Comparison of ENCODE assay signal across 8 cellular contexts in genomic region chr7:151088019-151088855, GRCh38. TPM values are rescaled to one million over a fixed set of nuclear protein-coding genes. Genes with fewer than 3 reads are reported as not detected.
DNase-seq lines count a peak whose midpoint lies in the region; ATAC-seq, FAIRE-seq and TF ChIP-seq lines count a peak whose summit lies in the region.

No MANE protein-coding gene starts in this region.

- H2BK15ac ChIP-seq in H1 (ENCODE audit: low read length): 0 out of 2 replicates have a peak overlapping the region, but pooled peaks have one; percentile 53

- TF ChIP-seq RAD21 in H1 (IDR thresholded peaks at IDR 0.05 in 1 of 2, conservative IDR thresholded peaks at IDR 0.05 in 1 of 2; ENCODE audit: low read depth in 2 of 2, low read length in 2 of 2): no peak

- H3K27ac Mint-ChIP-seq in neural progenitor cell: no peak overlapping the region

- no peak overlapping the region for H2AFZ ChIP-seq in OCI-LY1 (ENCODE audit: low read length)
- H2AFZ ChIP-seq in H1 (ENCODE audit: low read length): no peak overlapping the region
- H2AFZ ChIP-seq in neural progenitor cell (replicated peaks): no peak overlapping the region

- TF ChIP-seq POLR2A in H1 (IDR thresholded peaks at IDR 0.05; ENCODE audit: control extremely low read depth in 1 of 2, low read depth in 2 of 2, low read length in 2 of 2): no peak

- TF ChIP-seq CTCF in OCI-LY1 (IDR thresholded peaks at IDR 0.05; ENCODE audit: low read length) (no peak), H1 (IDR thresholded peaks at IDR 0.05; ENCODE audit: control extremely low read depth in 1 of 3, insufficient read depth in 1 of 3, low read depth in 1 of 3, low read length in 3 of 3) (no peak), neural progenitor cell (IDR thresholded peaks at IDR 0.05) (no peak)

- 13% methylated on average over 16 of the region's 16 CpGs; no CpG with 5 or more reads in 1 of the 2 experiments for WGBS in H1 (ENCODE audit: extremely low coverage in 1 of 2, insufficient coverage in 1 of 2, insufficient read length in 1 of 2, insufficient replicate concordance in 2 of 2, low coverage in 1 of 2, low lambda C conversion rate in 2 of 2, missing lambda C conversion rate in 1 of 2), 2 experiments

- H3K9me3 ChIP-seq in OCI-LY1 (ENCODE audit: low read length) (no peaks in the 10 kb centered on the region), H1 (ENCODE audit: insufficient read depth in 2 of 2, low read depth in 1 of 2, low read length in 1 of 2) (no peaks in the 10 kb centered on the region), neural progenitor cell (ENCODE audit: low read depth) (no peaks in the 10 kb centered on the region)

- H3K18ac ChIP-seq in H1 (ENCODE audit: extremely low read depth, low read length): no peak overlapping the region

- CTCF ChIA-PET in H1 (lab: Charles Lee; ENCODE audit: partially characterized antibody): interaction anchor here (0.8 to 15.1 kb wide), 13 partner anchors 11 to 139 kb away, joined by 3 to 448 read pairs (median 4); partner anchors contain the start of genes ABCB8 and ABCF2

- peaks cover 42% of the 10 kb centered on the region for H3K4me1 Mint-ChIP-seq in neural progenitor cell

- H3K4ac ChIP-seq in H1 (replicated peaks; ENCODE audit: insufficient read length, low read depth, low read length): peak overlapping the region; percentile 32

- no peak overlapping the region for H2BK5ac ChIP-seq in H1 (ENCODE audit: low read depth, low read length)

- no peak overlapping the region for H3K56ac ChIP-seq in H1 (replicated peaks; ENCODE audit: insufficient read length, low read depth, low read length)

- H3K27ac ChIP-seq in OCI-LY1 (ENCODE audit: low read depth, low read length, poor library complexity, severe bottlenecking) (no peak overlapping the region), H1 (ENCODE audit: low read depth, low read length) (no peak overlapping the region), neural progenitor cell (no peak overlapping the region)

- H4K20me1 ChIP-seq in OCI-LY1 (ENCODE audit: insufficient read depth, low read length) (no peaks in the 10 kb centered on the region), H1 (replicated peaks in 1 of 2; ENCODE audit: control insufficient read depth in 1 of 2, insufficient read depth in 2 of 2, low read length in 2 of 2) (peaks cover 32 to 47% of the 10 kb centered on the region in 2 experiments), neural progenitor cell (ENCODE audit: low read depth) (peaks cover 64% of the 10 kb centered on the region)

- no peaks in the 10 kb centered on the region for H3K36me3 ChIP-seq in OCI-LY1 (ENCODE audit: insufficient read depth, low read length)
- no peaks in the 10 kb centered on the region for H3K36me3 ChIP-seq in H1 (ENCODE audit: control insufficient read depth in 2 of 4, insufficient read depth in 4 of 4, low read length in 3 of 4)
- H3K36me3 ChIP-seq in neural progenitor cell: no peaks in the 10 kb centered on the region

- H3K79me2 ChIP-seq in OCI-LY1 (ENCODE audit: insufficient read depth, low read length) (no peaks in the 10 kb centered on the region), H1 (ENCODE audit: control insufficient read depth in 1 of 2, insufficient read depth in 2 of 2, low read length in 2 of 2) (peaks cover 6 to 51% of the 10 kb centered on the region in 2 experiments; a peak in 3 of 4 replicates), neural progenitor cell (ENCODE audit: low read depth) (peaks cover 64% of the 10 kb centered on the region)

- FAIRE-seq in H1 (lab: Jason Lieb, UNC): no peak

- H3K4me2 ChIP-seq in OCI-LY1 (ENCODE audit: low read length): no peak overlapping the region
- peak overlapping the region; percentile 73 to 83 for H3K4me2 ChIP-seq in H1 (ENCODE audit: insufficient read depth in 1 of 2, low read depth in 2 of 2, low read length in 2 of 2)
- H3K4me2 ChIP-seq in neural progenitor cell: peak overlapping the region; percentile 97

- ATAC-seq in HG02642 (IDR thresholded peaks at IDR 0.05; ENCODE audit: poor library complexity, unreplicated experiment): no peak

- no peak overlapping the region for H3K14ac ChIP-seq in H1 (ENCODE audit: insufficient read length)

- H3K36me3 Mint-ChIP-seq in neural progenitor cell: peaks cover 4% of the 10 kb centered on the region

- peak; percentile 63 for DNase-seq in EH (ENCODE audit: low read depth)
- no peak for DNase-seq in H1 (ENCODE audit: low read depth in 1 of 2, low spot score in 2 of 2)
- peak; percentile 37 for DNase-seq in neural progenitor cell (ENCODE audit: low spot score)
- DNase-seq in NCI-H2196 treated with DMSO at 0.1 percent for 48 hours (lab: John Stamatoyannopoulos, UW; ENCODE audit: unreplicated experiment): no peak
- DNase-seq in inferior parietal cortex (ENCODE audit: extremely low spot score): no peak
- DNase-seq in LoVo (ENCODE audit: low spot score): no peak

- no peak overlapping the region; the same call in 1 of the 2 replicates for H4K8ac ChIP-seq in H1 (ENCODE audit: extremely low read depth, insufficient read depth, low read length)

- no peak overlapping the region for H4K5ac ChIP-seq in H1 (ENCODE audit: insufficient read length, low read depth, low read length)

- no peak overlapping the region for H2BK20ac ChIP-seq in H1 (ENCODE audit: low read length)

- H3K23ac ChIP-seq in H1 (ENCODE audit: insufficient read length): no peak overlapping the region

- peak overlapping the region; percentile 84 for H3K4me3 Mint-ChIP-seq in neural progenitor cell

- no peak overlapping the region for H4K91ac ChIP-seq in H1 (replicated peaks; ENCODE audit: insufficient read length, low read length)

- H3K27me3 ChIP-seq in OCI-LY1 (ENCODE audit: insufficient read depth, low read length) (peaks cover 16% of the 10 kb centered on the region), H1 (replicated peaks in 1 of 4; ENCODE audit: control insufficient read depth in 3 of 4, extremely low read depth in 1 of 4, insufficient read depth in 3 of 4, low read length in 3 of 4) (peaks cover 0 to 28% (median 14%) of the 10 kb centered on the region in 4 experiments; a peak in 6 of 7 replicates), neural progenitor cell (peaks cover 21% of the 10 kb centered on the region)

- POLR2A ChIA-PET in H1 (lab: Charles Lee; ENCODE audit: partially characterized antibody): interaction anchor here (0.6 to 4.9 kb wide), 7 partner anchors 11 to 69 kb away, joined by 3 to 33 read pairs (median 3); partner anchors contain the start of gene ABCB8

- H3K27me3 Mint-ChIP-seq in neural progenitor cell (ENCODE audit: insufficient read depth, low read depth): peaks cover 22% of the 10 kb centered on the region

- peaks cover 7% of the 10 kb centered on the region; the same call in 1 of the 2 replicates for H3K79me1 ChIP-seq in H1 (ENCODE audit: low read depth, low read length)

- H2AK5ac ChIP-seq in H1 (ENCODE audit: low read depth, low read length): no peak overlapping the region

- H3K9ac ChIP-seq in OCI-LY1 (ENCODE audit: low read length) (no peak overlapping the region), H1 (replicated peaks in 1 of 4; ENCODE audit: extremely low read depth in 1 of 4, low read depth in 3 of 4, low read length in 3 of 4) (peak overlapping the region in 2 of 4 experiments; percentile 60 to 67; a peak in 4 of 7 replicates), neural progenitor cell (no peak overlapping the region)

- H3F3A ChIP-seq in OCI-LY1 (ENCODE audit: insufficient read depth, low read length) (no peaks in the 10 kb centered on the region; the same call in none of the 2 replicates), neural progenitor cell (ENCODE audit: low read depth) (peaks cover 57% of the 10 kb centered on the region)

- no peaks in the 10 kb centered on the region for H3K9me3 Mint-ChIP-seq in neural progenitor cell

- H2BK120ac ChIP-seq in H1 (replicated peaks; ENCODE audit: low read depth, low read length): no peak overlapping the region

- TF ChIP-seq EP300 in H1 (IDR thresholded peaks at IDR 0.05; ENCODE audit: borderline replicate concordance in 1 of 2, low read depth in 2 of 2, low read length in 2 of 2): no peak

- peaks cover 20% of the 10 kb centered on the region; the same call in 1 of the 2 replicates for H3K23me2 ChIP-seq in H1 (ENCODE audit: low read depth, low read length)

- H2BK12ac ChIP-seq in H1 (ENCODE audit: low read depth, low read length): no peak overlapping the region

- H3K4me1 ChIP-seq in OCI-LY1 (ENCODE audit: insufficient read depth, low read length, severe bottlenecking): peaks cover 26% of the 10 kb centered on the region
- peaks cover 6 to 40% (median 23%) of the 10 kb centered on the region in 4 experiments for H3K4me1 ChIP-seq in H1 (replicated peaks in 1 of 4; ENCODE audit: control insufficient read depth in 3 of 4, insufficient read depth in 4 of 4, low read length in 3 of 4)
- peaks cover 35% of the 10 kb centered on the region for H3K4me1 ChIP-seq in neural progenitor cell

- peak overlapping the region; percentile 57 for H3K4me3 ChIP-seq in OCI-LY1 (ENCODE audit: low read depth, low read length, poor library complexity, severe bottlenecking)
- H3K4me3 ChIP-seq in H1 (ENCODE audit: extremely low read depth in 1 of 4, insufficient read depth in 2 of 4, low read depth in 3 of 4, low read length in 4 of 4): peak overlapping the region; percentile 58 to 75 (median 66)
- H3K4me3 ChIP-seq in neural progenitor cell: peak overlapping the region; percentile 88

- no peaks in the 10 kb centered on the region for H3K9me2 ChIP-seq in OCI-LY1 (ENCODE audit: low read depth, low read length)

RNA-seq across cellular contexts. Expression of gene AGAP3, which starts 2.0 kb away (rescaled TPM):
- total RNA-seq in H1 (2021; fragmentation: NEBNext Ultra II Directional; extraction: Animal tissue kit (Norgen Biotek cat#: 25700)): 66.4 and 68.1 TPM in 2 replicates
- polyA plus RNA-seq in H1 (2011; rRNA removed): 120 and 194 TPM in 2 replicates
- polyA plus RNA-seq in H1 (2011; cell fraction: cytosol; rRNA removed): 90.4 TPM
- polyA plus RNA-seq in H1 (2011; cell fraction: nucleus; rRNA removed): 258 TPM
- polyA plus RNA-seq in H1 (2012, experiment 1 of 2): 70.1 to 77.1 TPM (median 74.6 TPM) in 4 replicates
- 48.0 TPM for polyA plus RNA-seq in H1 (2012, experiment 2 of 2)
- polyA plus RNA-seq in H1 (2013, experiment 1 of 2): 33.4 TPM
- 33.2 TPM for polyA plus RNA-seq in H1 (2013, experiment 2 of 2)
- 27.8 and 33.8 TPM in 2 replicates for polyA minus RNA-seq in H1 (2011; rRNA and poly(A)+ RNA removed)
- 47.5 TPM for polyA minus RNA-seq in H1 (2011; cell fraction: cytosol; rRNA and poly(A)+ RNA removed)
- polyA minus RNA-seq in H1 (2011; cell fraction: nucleus; rRNA and poly(A)+ RNA removed): 71.5 TPM
- total RNA-seq in neural progenitor cell (ENCODE audit: low replicate concordance): 38.9 and 73.0 TPM in 2 replicates

RNA-seq across cellular contexts. Expression of gene TMUB1, which starts 4.9 kb away (rescaled TPM):
- total RNA-seq in H1 (2021; fragmentation: NEBNext Ultra II Directional; extraction: Animal tissue kit (Norgen Biotek cat#: 25700)): 41.4 and 48.7 TPM in 2 replicates
- polyA plus RNA-seq in H1 (2011; rRNA removed): 56.2 and 85.7 TPM in 2 replicates
- 38.5 TPM for polyA plus RNA-seq in H1 (2011; cell fraction: cytosol; rRNA removed)
- polyA plus RNA-seq in H1 (2011; cell fraction: nucleus; rRNA removed): 77.0 TPM
- 23.7 to 47.4 TPM (median 42.5 TPM) in 4 replicates for polyA plus RNA-seq in H1 (2012, experiment 1 of 2)
- 45.8 TPM for polyA plus RNA-seq in H1 (2012, experiment 2 of 2)
- polyA plus RNA-seq in H1 (2013, experiment 1 of 2): 69.9 TPM
- polyA plus RNA-seq in H1 (2013, experiment 2 of 2): 77.4 TPM
- 6.5 and 7.1 TPM in 2 replicates for polyA minus RNA-seq in H1 (2011; rRNA and poly(A)+ RNA removed)
- 18.8 TPM for polyA minus RNA-seq in H1 (2011; cell fraction: cytosol; rRNA and poly(A)+ RNA removed)
- 14.7 TPM for polyA minus RNA-seq in H1 (2011; cell fraction: nucleus; rRNA and poly(A)+ RNA removed)
- 6.0 and 49.4 TPM in 2 replicates for total RNA-seq in neural progenitor cell (ENCODE audit: low replicate concordance)

RNA-seq across cellular contexts. Expression of gene FASTK, which starts 7.6 kb away (rescaled TPM):
- 39.4 and 43.8 TPM in 2 replicates for total RNA-seq in H1 (2021; fragmentation: NEBNext Ultra II Directional; extraction: Animal tissue kit (Norgen Biotek cat#: 25700))
- polyA plus RNA-seq in H1 (2011; rRNA removed): 84.0 and 116 TPM in 2 replicates
- polyA plus RNA-seq in H1 (2011; cell fraction: cytosol; rRNA removed): 87.9 TPM
- polyA plus RNA-seq in H1 (2011; cell fraction: nucleus; rRNA removed): 383 TPM
- polyA plus RNA-seq in H1 (2012, experiment 1 of 2): 34.8 to 66.7 TPM (median 56.9 TPM) in 4 replicates
- polyA plus RNA-seq in H1 (2012, experiment 2 of 2): 59.3 TPM
- polyA plus RNA-seq in H1 (2013, experiment 1 of 2): 53.6 TPM
- 45.8 TPM for polyA plus RNA-seq in H1 (2013, experiment 2 of 2)
- 28.6 and 30.4 TPM in 2 replicates for polyA minus RNA-seq in H1 (2011; rRNA and poly(A)+ RNA removed)
- polyA minus RNA-seq in H1 (2011; cell fraction: cytosol; rRNA and poly(A)+ RNA removed): 25.5 TPM
- polyA minus RNA-seq in H1 (2011; cell fraction: nucleus; rRNA and poly(A)+ RNA removed): 71.3 TPM
- total RNA-seq in neural progenitor cell (ENCODE audit: low replicate concordance): 22.4 and 71.0 TPM in 2 replicates

RNA-seq across cellular contexts. Expression of gene SLC4A2, which starts 28.8 kb away (rescaled TPM):
- total RNA-seq in H1 (2021; fragmentation: NEBNext Ultra II Directional; extraction: Animal tissue kit (Norgen Biotek cat#: 25700)): 147 and 148 TPM in 2 replicates
- polyA plus RNA-seq in H1 (2011; rRNA removed): 72.6 and 105 TPM in 2 replicates
- polyA plus RNA-seq in H1 (2011; cell fraction: cytosol; rRNA removed): 64.0 TPM
- 293 TPM for polyA plus RNA-seq in H1 (2011; cell fraction: nucleus; rRNA removed)
- polyA plus RNA-seq in H1 (2012, experiment 1 of 2): 60.3 to 144 TPM (median 135 TPM) in 4 replicates
- polyA plus RNA-seq in H1 (2012, experiment 2 of 2): 178 TPM
- polyA plus RNA-seq in H1 (2013, experiment 1 of 2): 120 TPM
- 123 TPM for polyA plus RNA-seq in H1 (2013, experiment 2 of 2)
- polyA minus RNA-seq in H1 (2011; rRNA and poly(A)+ RNA removed): 42.9 and 53.5 TPM in 2 replicates
- 63.4 TPM for polyA minus RNA-seq in H1 (2011; cell fraction: cytosol; rRNA and poly(A)+ RNA removed)
- 68.4 TPM for polyA minus RNA-seq in H1 (2011; cell fraction: nucleus; rRNA and poly(A)+ RNA removed)
- total RNA-seq in neural progenitor cell (ENCODE audit: low replicate concordance): 26.1 and 85.7 TPM in 2 replicates

RNA-seq across cellular contexts. Expression of gene CDK5, which starts 30.5 kb away (rescaled TPM):
- total RNA-seq in H1 (2021; fragmentation: NEBNext Ultra II Directional; extraction: Animal tissue kit (Norgen Biotek cat#: 25700)): 22.7 and 22.8 TPM in 2 replicates
- polyA plus RNA-seq in H1 (2011; rRNA removed): 37.2 and 47.8 TPM in 2 replicates
- polyA plus RNA-seq in H1 (2011; cell fraction: cytosol; rRNA removed): 30.4 TPM
- polyA plus RNA-seq in H1 (2011; cell fraction: nucleus; rRNA removed): 29.0 TPM
- 23.4 to 31.3 TPM (median 27.8 TPM) in 4 replicates for polyA plus RNA-seq in H1 (2012, experiment 1 of 2)
- 24.6 TPM for polyA plus RNA-seq in H1 (2012, experiment 2 of 2)
- polyA plus RNA-seq in H1 (2013, experiment 1 of 2): 20.9 TPM
- 19.9 TPM for polyA plus RNA-seq in H1 (2013, experiment 2 of 2)
- polyA minus RNA-seq in H1 (2011; rRNA and poly(A)+ RNA removed): 20.8 and 22.0 TPM in 2 replicates
- 8.8 TPM for polyA minus RNA-seq in H1 (2011; cell fraction: cytosol; rRNA and poly(A)+ RNA removed)
- polyA minus RNA-seq in H1 (2011; cell fraction: nucleus; rRNA and poly(A)+ RNA removed): 14.2 TPM
- 8.1 and 10.3 TPM in 2 replicates for total RNA-seq in neural progenitor cell (ENCODE audit: low replicate concordance)

Comparison
In these comparisons a context has a peak if more than half of its experiments do, and no peak if none do; other contexts are left out.
1. DNase-seq: peak in EH (single experiment) and neural progenitor cell (single experiment); none in H1 (0 of 2), NCI-H2196 treated with DMSO at 0.1 percent for 48 hours (single experiment), inferior parietal cortex (single experiment) and LoVo (single experiment).
2. Peak in every context shown above with its lines, with median percentiles within 50 percentile points of each other: H3K4me3 ChIP-seq.